In genomic region chr5:131747180-131748105, GRCh38 we compare ENCODE assay signal across 8 cellular contexts. TPM values are rescaled to one million over a fixed set of nuclear protein-coding genes. Genes with fewer than 3 reads are reported as not detected.
DNase-seq lines count a peak whose midpoint lies in the region; ATAC-seq and TF ChIP-seq lines count a peak whose summit lies in the region.

No MANE protein-coding gene starts in this region.

- no peak for TF ChIP-seq CTCF in GM13977 (IDR thresholded peaks at IDR 0.05; ENCODE audit: extremely low read depth, insufficient read depth, missing control alignments)
- no peak for TF ChIP-seq CTCF in OCI-LY1 (IDR thresholded peaks at IDR 0.05; ENCODE audit: low read length)
- TF ChIP-seq CTCF in dorsolateral prefrontal cortex (IDR thresholded peaks at IDR 0.05 in 54 of 56, conservative IDR thresholded peaks at IDR 0.05 in 2 of 56; ENCODE audit: low read depth in 1 of 56, partially characterized antibody in 56 of 56): no peak

- peaks cover 10% of the 10 kb centered on the region for H3K4me1 ChIP-seq in OCI-LY1 (ENCODE audit: insufficient read depth, low read length, severe bottlenecking)

- H3K4me3 Mint-ChIP-seq in immature natural killer cell: peak overlapping the region; percentile 12 to 51 (median 23)

- no peaks in the 10 kb centered on the region for H4K20me1 ChIP-seq in OCI-LY1 (ENCODE audit: insufficient read depth, low read length)

- H3K4me2 ChIP-seq in OCI-LY1 (ENCODE audit: low read length): no peak overlapping the region

- H3K9me3 Mint-ChIP-seq in immature natural killer cell: no peaks in the 10 kb centered on the region

- H2AFZ ChIP-seq in OCI-LY1 (ENCODE audit: low read length): no peak overlapping the region

- ATAC-seq in HG02642 (IDR thresholded peaks at IDR 0.05; ENCODE audit: poor library complexity, unreplicated experiment): peak; percentile 75

- no peaks in the 10 kb centered on the region for H3K9me3 ChIP-seq in OCI-LY1 (ENCODE audit: low read length)

- H3F3A ChIP-seq in OCI-LY1 (ENCODE audit: insufficient read depth, low read length): no peaks in the 10 kb centered on the region

- intact Hi-C loops in dorsolateral prefrontal cortex (cut with DNase I): no loop called here

- H3K4me3 ChIP-seq in OCI-LY1 (ENCODE audit: low read depth, low read length, poor library complexity, severe bottlenecking) (no peak overlapping the region), dorsolateral prefrontal cortex (no peak overlapping the region)

- peaks cover 16% of the 10 kb centered on the region for H3K36me3 ChIP-seq in OCI-LY1 (ENCODE audit: insufficient read depth, low read length)

- DNase-seq in GM13977 (ENCODE audit: low spot score) (peak; percentile 23), immature natural killer cell (peak in 1 of 3 donors; percentile 1), dorsolateral prefrontal cortex (no peak), RKO (ENCODE audit: low spot score) (no peak), T-helper 9 cell (no peak)
- no peak for DNase-seq in stimulated activated CD4-positive, alpha-beta T cell treated with anti-CD3 and anti-CD28 coated beads, Interleukin-2, amount 100 ng/mL, for 48 hours

- peak overlapping the region; percentile 11 for H3K27ac ChIP-seq in OCI-LY1 (ENCODE audit: low read depth, low read length, poor library complexity, severe bottlenecking)
- H3K27ac ChIP-seq in dorsolateral prefrontal cortex: peak overlapping the region in 3 of 59 donors; percentile 4 to 34 (median 19)

- no peak overlapping the region for H3K9ac ChIP-seq in OCI-LY1 (ENCODE audit: low read length)

- peak overlapping the region; percentile 58 to 82 (median 74) for H3K27ac Mint-ChIP-seq in immature natural killer cell

- H3K9me2 ChIP-seq in OCI-LY1 (ENCODE audit: low read depth, low read length): no peaks in the 10 kb centered on the region

- in situ Hi-C loops in GM13977 (cut with MboI; ENCODE audit: low pct_unique_long_range_greater_than_20kb, low sequenced_read_pairs, unreplicated experiment): no loop called here

- H3K27me3 Mint-ChIP-seq in immature natural killer cell (ENCODE audit: low read depth in 3 of 3): no peaks in the 10 kb centered on the region

- H3K27me3 ChIP-seq in OCI-LY1 (ENCODE audit: insufficient read depth, low read length) (no peaks in the 10 kb centered on the region), dorsolateral prefrontal cortex (no peaks in the 10 kb centered on the region)

- H3K36me3 Mint-ChIP-seq in immature natural killer cell: peaks cover 11 to 14% (median 12%) of the 10 kb centered on the region in 3 donors

- peaks cover 21% of the 10 kb centered on the region for H3K79me2 ChIP-seq in OCI-LY1 (ENCODE audit: insufficient read depth, low read length)

- H3K4me1 Mint-ChIP-seq in immature natural killer cell: peaks cover 30 to 55% of the 10 kb centered on the region in 2 donors

RNA-seq across cellular contexts. Expression of gene FNIP1, which starts 49.4 kb away (rescaled TPM):
- polyA plus RNA-seq in immature natural killer cell: 10 to 100 TPM; 11.3 to 21.9 (median 11.6) TPM
- 10 to 100 TPM; 40.0 to 84.5 (median 54.3) TPM for total RNA-seq in dorsolateral prefrontal cortex
